1 cellular context compared by ENCODE assay signal in the genomic region with DNA sequence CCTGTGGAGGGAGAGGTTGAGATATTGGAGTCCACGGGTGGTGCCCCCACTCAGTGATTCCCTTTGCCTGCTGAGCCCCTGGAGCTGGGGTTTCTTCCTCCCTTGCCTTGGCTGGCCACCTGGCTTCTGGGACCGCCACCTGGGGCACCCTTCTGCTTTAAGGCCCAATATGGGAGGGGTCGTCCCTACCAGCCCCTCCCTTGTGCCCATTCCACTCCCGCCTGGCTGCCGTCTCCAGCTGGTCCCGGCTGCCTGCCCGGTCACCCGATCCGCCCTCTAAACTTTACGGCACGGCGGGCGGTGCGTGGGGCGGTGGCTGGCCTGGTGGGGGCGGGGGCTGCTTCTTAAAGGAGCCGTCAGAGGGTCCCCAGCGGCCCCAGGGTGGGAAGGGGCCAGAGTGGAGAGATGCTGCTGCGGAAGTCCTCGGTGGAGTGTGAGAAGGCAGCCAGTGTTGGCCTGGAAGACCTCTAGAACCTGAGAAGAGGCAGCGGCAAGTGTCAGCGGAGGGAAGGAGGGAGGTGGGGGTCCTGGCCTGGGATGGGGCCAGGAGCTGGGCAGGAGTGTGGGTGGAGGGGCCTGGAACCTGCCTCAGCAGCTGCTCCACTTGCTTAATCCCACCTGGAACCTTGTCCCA.
TF ChIP-seq lines count a peak whose summit lies in the region.

No MANE protein-coding gene starts in this region.

TF ChIP-seq in SK-N-SH treated with all-trans-retinoic acid at 6 μM for 48 hours, 23 proteins besides CTCF, POLR2A, EP300 and RAD21 (continued from another document):
- TF ChIP-seq, protein P1, sequence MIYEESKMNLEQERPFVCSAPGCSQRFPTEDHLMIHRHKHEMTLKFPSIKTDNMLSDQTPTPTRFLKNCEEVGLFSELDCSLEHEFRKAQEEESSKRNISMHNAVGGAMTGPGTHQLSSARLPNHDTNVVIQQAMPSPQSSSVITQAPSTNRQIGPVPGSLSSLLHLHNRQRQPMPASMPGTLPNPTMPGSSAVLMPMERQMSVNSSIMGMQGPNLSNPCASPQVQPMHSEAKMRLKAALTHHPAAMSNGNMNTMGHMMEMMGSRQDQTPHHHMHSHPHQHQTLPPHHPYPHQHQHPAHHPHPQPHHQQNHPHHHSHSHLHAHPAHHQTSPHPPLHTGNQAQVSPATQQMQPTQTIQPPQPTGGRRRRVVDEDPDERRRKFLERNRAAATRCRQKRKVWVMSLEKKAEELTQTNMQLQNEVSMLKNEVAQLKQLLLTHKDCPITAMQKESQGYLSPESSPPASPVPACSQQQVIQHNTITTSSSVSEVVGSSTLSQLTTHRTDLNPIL (CRISPR knock-in tag; IDR thresholded peaks at IDR 0.05; ENCODE audit: low read depth) = no peak
- no peak for TF ChIP-seq CSDC2 (CRISPR knock-in tag; IDR thresholded peaks at IDR 0.05)
- TF ChIP-seq TCF4 (CRISPR knock-in tag; IDR thresholded peaks at IDR 0.05; ENCODE audit: borderline replicate concordance) = no peak
- TF ChIP-seq RARB (CRISPR knock-in tag; IDR thresholded peaks at IDR 0.05) = no peak
TF ChIP-seq in SK-N-SH treated with all-trans-retinoic acid at 6 μM for 48 hours: peak in this region for 0.
